5 cellular contexts compared by ENCODE assay signal in genomic region chr10:89029201-89029600, GRCh38.
"Had no signal": no experiment of that assay in that cellular context is flagged by ENCODE, and none has a peak within 500 bp of the region (broad histone marks: within the 10 kb centered on the region; RNA-seq: fewer than 3 reads in every experiment).

No MANE protein-coding gene starts in this region.

- H3K9me3 ChIP-seq: neutrophil, sigmoid colon, upper lobe of left lung had no signal

- DNase-seq: cerebellar nuclear complex, cortex of kidney had no signal

- H3K27me3 ChIP-seq: neutrophil, sigmoid colon, upper lobe of left lung had no signal

- H3K4me3 ChIP-seq: sigmoid colon, upper lobe of left lung had no signal

- H3K27ac ChIP-seq: neutrophil, sigmoid colon had no signal

- H3K36me3 ChIP-seq: sigmoid colon had no signal
